In genomic region chr7:7323352-7323751, GRCh38 we compare ENCODE assay signal across 11 cellular contexts.
DNase-seq lines count a peak whose midpoint lies in the region; ATAC-seq and TF ChIP-seq lines count a peak whose summit lies in the region.
"Had no signal": no experiment of that assay in that cellular context is flagged by ENCODE, and none has a peak within 500 bp of the region (broad histone marks: within the 10 kb centered on the region; RNA-seq: fewer than 3 reads in every experiment).

No MANE protein-coding gene starts in this region.

- H3K27me3 ChIP-seq in right atrium auricular region: no peaks in the 10 kb centered on the region
- H3K27me3 ChIP-seq in psoas muscle (ENCODE audit: insufficient read depth in 3 of 3, low read length in 2 of 3): no peaks in the 10 kb centered on the region

- H3K4me1 ChIP-seq in right atrium auricular region: no peaks in the 10 kb centered on the region
- H3K4me1 ChIP-seq in psoas muscle: no peaks in the 10 kb centered on the region

- 68 to 75% (median 74%) methylated on average over 6 of the region's 6 CpGs for WGBS in psoas muscle, 3 donors

- no peak for TF ChIP-seq CTCF in right atrium auricular region (IDR thresholded peaks at IDR 0.05)
- no peak for TF ChIP-seq CTCF in psoas muscle (IDR thresholded peaks at IDR 0.05)

- DNase-seq in Caki2 (ENCODE audit: low read depth) (peak; percentile 91), NCI-H2196 treated with DMSO at 0.1 percent for 48 hours (lab: John Stamatoyannopoulos, UW; ENCODE audit: unreplicated experiment) (peak; percentile 18), T-helper 2 cell (no peak), hypothalamus (lab: John Stamatoyannopoulos, UW) (no peak), right atrium auricular region (ENCODE audit: low spot score) (no peak), psoas muscle (no peak)
- DNase-seq: KG1, SHP77 had no signal

- no peak overlapping the region for H3K4me3 ChIP-seq in right atrium auricular region
- no peak overlapping the region for H3K4me3 ChIP-seq in psoas muscle

- intact Hi-C loops in psoas muscle (cut with DNase I): no loop called here

- H3K27ac ChIP-seq in right atrium auricular region (no peak overlapping the region), psoas muscle (no peak overlapping the region)
- H3K27ac ChIP-seq: neutrophil had no signal

- peak; percentile 62 for ATAC-seq in GM19395 (IDR thresholded peaks at IDR 0.05; ENCODE audit: unreplicated experiment)
- peak; percentile 57 for ATAC-seq in HG03064 (IDR thresholded peaks at IDR 0.05; ENCODE audit: low read depth, unreplicated experiment)
- ATAC-seq in psoas muscle: no peak

- in situ Hi-C loops in Caki2 (cut with HindIII; ENCODE audit: low pct_unique_long_range_greater_than_20kb, low sequenced_read_pairs): no loop called here

- H3K9me3 ChIP-seq in right atrium auricular region (no peaks in the 10 kb centered on the region), psoas muscle (no peaks in the 10 kb centered on the region)
- H3K9me3 ChIP-seq: neutrophil had no signal

- H3K36me3 ChIP-seq in right atrium auricular region (no peaks in the 10 kb centered on the region), psoas muscle (ENCODE audit: insufficient read depth in 1 of 2, low read depth in 1 of 2) (no peaks in the 10 kb centered on the region)
- H3K36me3 ChIP-seq: neutrophil had no signal

Comparison
In these comparisons a context has a peak if more than half of its experiments do, and no peak if none do; other contexts are left out.
1. DNase-seq: peak in Caki2 (single experiment) and NCI-H2196 treated with DMSO at 0.1 percent for 48 hours (single experiment); none in T-helper 2 cell (0 of 5), hypothalamus (0 of 51), right atrium auricular region (single experiment) and psoas muscle (0 of 2).
2. ATAC-seq: peak in GM19395 (single experiment) and HG03064 (single experiment); none in psoas muscle (0 of 4).